Comparison of ENCODE assay signal across 10 cellular contexts in the genomic region with DNA sequence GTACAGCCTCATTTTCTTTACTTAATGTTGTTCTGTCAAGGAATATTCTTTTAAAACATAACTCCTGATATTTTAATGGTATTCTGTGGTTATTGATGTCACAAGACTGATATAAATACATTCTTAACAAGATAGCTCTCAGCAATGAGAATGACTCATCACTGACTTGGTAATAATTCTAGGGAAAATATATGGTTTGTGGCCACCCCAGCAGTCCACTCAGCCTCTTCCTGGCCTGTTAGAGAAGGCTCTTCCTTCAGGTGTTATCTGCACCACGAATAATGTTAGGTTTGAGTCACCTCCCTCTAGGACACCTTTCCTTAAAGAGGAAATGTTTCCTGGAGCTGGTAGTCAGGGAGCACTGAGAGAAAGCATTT.
DNase-seq lines count a peak whose midpoint lies in the region; ATAC-seq and TF ChIP-seq lines count a peak whose summit lies in the region.
"Had no signal": no experiment of that assay in that cellular context is flagged by ENCODE, and none has a peak within 500 bp of the region (broad histone marks: within the 10 kb centered on the region; RNA-seq: fewer than 3 reads in every experiment).

No MANE protein-coding gene starts in this region.

- ATAC-seq in heart left ventricle: no peak
- no peak for ATAC-seq in Right ventricle myocardium superior (ENCODE audit: poor library complexity)
- ATAC-seq in activated T-helper 17 cell treated with anti-CD3 and anti-CD28 coated beads, Interleukin-2, amount 50 U/mL, for 72 hours (replicated peaks): peak; percentile 39
- no peak for ATAC-seq in HG03571 (IDR thresholded peaks at IDR 0.05; ENCODE audit: unreplicated experiment)

- H3K27ac ChIP-seq in heart left ventricle (peak overlapping the region in 7 of 12 donors; percentile 20 to 73 (median 31)), uterus (peak overlapping the region; percentile 65 to 72)

- H3K4me3 ChIP-seq in heart left ventricle (no peak overlapping the region), uterus (no peak overlapping the region)

- no peak for TF ChIP-seq CTCF in heart left ventricle (IDR thresholded peaks at IDR 0.05)
- TF ChIP-seq CTCF in uterus (IDR thresholded peaks at IDR 0.05): no peak

- H3K9me3 Mint-ChIP-seq in activated T-helper 17 cell treated with anti-CD3 and anti-CD28 coated beads, Interleukin-2, amount 50 U/mL, for 72 hours: no peaks in the 10 kb centered on the region

- no peak overlapping the region for H3K4me3 Mint-ChIP-seq in activated T-helper 17 cell treated with anti-CD3 and anti-CD28 coated beads, Interleukin-2, amount 50 U/mL, for 72 hours

- H3K4me1 ChIP-seq in heart left ventricle: peaks cover 0 to 52% (median 15%) of the 10 kb centered on the region in 12 donors
- no peaks in the 10 kb centered on the region for H3K4me1 ChIP-seq in uterus

- H3K9me3 ChIP-seq in heart left ventricle (no peaks in the 10 kb centered on the region), uterus (no peaks in the 10 kb centered on the region)

- H3K4me1 Mint-ChIP-seq in activated T-helper 17 cell treated with anti-CD3 and anti-CD28 coated beads, Interleukin-2, amount 50 U/mL, for 72 hours: no peaks in the 10 kb centered on the region
- H3K4me1 Mint-ChIP-seq: CD4-positive, alpha-beta memory T cell had no signal

- TF ChIP-seq POLR2A in heart left ventricle (IDR thresholded peaks at IDR 0.05) (no peak), uterus (IDR thresholded peaks at IDR 0.05) (no peak)

- peaks cover 75% of the 10 kb centered on the region for H3K36me3 Mint-ChIP-seq in activated T-helper 17 cell treated with anti-CD3 and anti-CD28 coated beads, Interleukin-2, amount 50 U/mL, for 72 hours (ENCODE audit: low read depth)

- H3K27me3 ChIP-seq in heart left ventricle: no peaks in the 10 kb centered on the region
- no peaks in the 10 kb centered on the region for H3K27me3 ChIP-seq in uterus

- DNase-seq in heart left ventricle (no peak), Right ventricle myocardium superior (no peak), hepatic stellate cell (ENCODE audit: low spot score) (peak; percentile 71), uterus (no peak), mesenteric fat pad (ENCODE audit: low spot score) (no peak)
- no peak for DNase-seq in central memory CD4-positive, alpha-beta T cell
- DNase-seq: CD4-positive, alpha-beta memory T cell; NCI-H446 had no signal

- H3K36me3 ChIP-seq in heart left ventricle: peaks cover 0 to 100% (median 95%) of the 10 kb centered on the region in 9 donors
- H3K36me3 ChIP-seq in uterus: no peaks in the 10 kb centered on the region

- intact Hi-C loops in heart left ventricle (cut with DNase I) (no loop called here), Right ventricle myocardium superior (cut with DNase I) (no loop called here), uterus (cut with DNase I; ENCODE audit: low total_unique reads) (no loop called here)

- peak overlapping the region; percentile 80 for H3K27ac Mint-ChIP-seq in activated T-helper 17 cell treated with anti-CD3 and anti-CD28 coated beads, Interleukin-2, amount 50 U/mL, for 72 hours

- no peaks in the 10 kb centered on the region for H3K27me3 Mint-ChIP-seq in activated T-helper 17 cell treated with anti-CD3 and anti-CD28 coated beads, Interleukin-2, amount 50 U/mL, for 72 hours
- H3K27me3 Mint-ChIP-seq: CD4-positive, alpha-beta memory T cell had no signal

- 17 to 40% (median 24%) methylated on average over 1 of the region's 1 CpG for WGBS in heart left ventricle, 4 donors
